ENCODE assay signal across 18 cellular contexts in the genomic region with DNA sequence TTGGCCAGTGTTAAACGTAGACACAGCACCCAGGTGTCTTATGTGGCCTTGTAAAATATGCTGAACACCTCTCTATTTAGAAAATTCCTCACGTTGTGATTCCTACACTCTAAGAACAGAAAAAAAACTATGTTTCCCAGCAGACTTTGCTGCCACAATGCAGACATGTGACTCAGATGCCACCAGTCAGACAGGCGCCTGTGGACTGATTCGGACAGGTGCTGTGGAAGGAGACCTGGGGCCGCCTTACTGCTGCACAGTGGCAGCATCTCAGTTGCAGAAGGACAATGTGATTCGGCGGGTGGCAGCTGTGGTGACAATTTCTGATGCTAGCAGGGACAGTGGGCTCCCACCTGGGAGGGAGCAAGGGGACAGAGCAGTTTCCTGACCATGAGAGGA.
DNase-seq lines count a peak whose midpoint lies in the region; FAIRE-seq and TF ChIP-seq lines count a peak whose summit lies in the region.
"Had no signal": no experiment of that assay in that cellular context is flagged by ENCODE, and none has a peak within 500 bp of the region (broad histone marks: within the 10 kb centered on the region; RNA-seq: fewer than 3 reads in every experiment).

No MANE protein-coding gene starts in this region.

- no peak overlapping the region for H3K18ac ChIP-seq in neuronal stem cell (ENCODE audit: low read length)

- no peak overlapping the region for H2AFZ ChIP-seq in neuronal stem cell (ENCODE audit: low read length)

- H3K36me3 ChIP-seq in neuronal stem cell (replicated peaks in 1 of 2; ENCODE audit: control insufficient read depth in 2 of 2, insufficient read depth in 2 of 2, low read length in 2 of 2) = no peaks in the 10 kb centered on the region
- H3K36me3 ChIP-seq: BLaER1 had no signal

- no peak overlapping the region for H2BK15ac ChIP-seq in neuronal stem cell (ENCODE audit: low read length)

- WGBS in neuronal stem cell (ENCODE audit: extremely low coverage in 2 of 2, insufficient read length in 2 of 2, insufficient replicate concordance in 1 of 2), 2 donors = no CpG with 5 or more reads among the region's 7 CpGs

- no peak overlapping the region for H3K4ac ChIP-seq in neuronal stem cell (ENCODE audit: low read length)

- no peak overlapping the region for H2BK120ac ChIP-seq in neuronal stem cell (ENCODE audit: low read depth, low read length)

- H3K27ac ChIP-seq in C4-2B (peak overlapping the region; percentile 69), VCaP (peak overlapping the region; percentile 67), neuronal stem cell (replicated peaks; ENCODE audit: low read length) (no peak overlapping the region)
- H3K27ac ChIP-seq: BLaER1 had no signal

- H2BK5ac ChIP-seq in neuronal stem cell (ENCODE audit: low read length) = no peak overlapping the region

- no peak overlapping the region for H2AK5ac ChIP-seq in neuronal stem cell (ENCODE audit: low read depth, low read length)

- H3K4me1 ChIP-seq in neuronal stem cell (ENCODE audit: control insufficient read depth in 2 of 2, insufficient read depth in 1 of 2, low read depth in 1 of 2, low read length in 2 of 2) = peaks cover 0 to 6% of the 10 kb centered on the region in 2 donors
- H3K4me1 ChIP-seq: BLaER1 had no signal

- no peak overlapping the region for H4K91ac ChIP-seq in neuronal stem cell (ENCODE audit: low read depth, low read length, poor library complexity)

- no peak overlapping the region for H3K4me3 ChIP-seq in neuronal stem cell (ENCODE audit: low read length in 2 of 2)
- H3K4me3 ChIP-seq: BLaER1, GM12878 had no signal

- H3K9ac ChIP-seq in neuronal stem cell (ENCODE audit: low read depth, low read length, poor library complexity) = no peak overlapping the region
- H3K9ac ChIP-seq: BLaER1 had no signal

- TF ChIP-seq CTCF in C4-2B (conservative IDR thresholded peaks at IDR 0.05) = no peak
- TF ChIP-seq CTCF in VCaP (conservative IDR thresholded peaks at IDR 0.05) = no peak

- no peak for TF ChIP-seq RAD21 in Ishikawa (IDR thresholded peaks at IDR 0.05; ENCODE audit: low read depth)

- peaks cover 0 to 3% (median 2%) of the 10 kb centered on the region in 3 experiments for H3K27me3 ChIP-seq in neuronal stem cell (ENCODE audit: control insufficient read depth in 3 of 3, insufficient read depth in 3 of 3, low read depth in 1 of 3, low read length in 3 of 3)
- H3K27me3 ChIP-seq: BLaER1 had no signal

- H3K79me1 ChIP-seq in neuronal stem cell (ENCODE audit: low read depth, low read length) = no peaks in the 10 kb centered on the region

- no peaks in the 10 kb centered on the region for H3K9me3 ChIP-seq in neuronal stem cell (replicated peaks in 1 of 2; ENCODE audit: control insufficient read depth in 2 of 2, insufficient read depth in 1 of 2, low read depth in 1 of 2, low read length in 2 of 2)
- H3K9me3 ChIP-seq: BLaER1 had no signal

- H4K8ac ChIP-seq in neuronal stem cell (ENCODE audit: low read depth, low read length) = no peak overlapping the region

- H2BK12ac ChIP-seq in neuronal stem cell (ENCODE audit: low read length) = peak overlapping the region; percentile 47

- H3K14ac ChIP-seq in neuronal stem cell (ENCODE audit: low read length) = no peak overlapping the region

- H3K23ac ChIP-seq in neuronal stem cell (ENCODE audit: low read depth, low read length, poor library complexity) = no peak overlapping the region

- TF ChIP-seq EP300 in Ishikawa (IDR thresholded peaks at IDR 0.05; ENCODE audit: borderline replicate concordance) = no peak

- FAIRE-seq in urothelium cell line (lab: Jason Lieb, UNC) = no peak
- FAIRE-seq: GM12878, HepG2 had no signal

- H3K4me2 ChIP-seq in neuronal stem cell (ENCODE audit: insufficient read depth, low read length, poor library complexity, severe bottlenecking) = no peak overlapping the region
- H3K4me2 ChIP-seq: BLaER1 had no signal

- DNase-seq in neuronal stem cell (ENCODE audit: low spot score) = no peak
- DNase-seq in ureter (ENCODE audit: low spot score) = no peak
- DNase-seq in activated CD4-positive, CD25-positive, alpha-beta regulatory T cell (lab: John Stamatoyannopoulos, UW) = no peak
- no peak for DNase-seq in urothelium cell line (ENCODE audit: low spot score)
- DNase-seq: 8988T; CD8-positive, alpha-beta T cell; COR-L47; DMS 273 treated with DMSO at 0.1 percent for 48 hours; DND-41; EL; GOT3; H9 had no signal

TF ChIP-seq in Ishikawa, 13 proteins besides CTCF, POLR2A, EP300 and RAD21:
- peak; percentile 45; the same call in 1 of the 2 replicates for TF ChIP-seq USF1 (IDR thresholded peaks at IDR 0.05)
- no peak for TF ChIP-seq CREB1 (IDR thresholded peaks at IDR 0.05; ENCODE audit: low read depth)
